ENCODE assay signal across 1 cellular context in the genomic region with DNA sequence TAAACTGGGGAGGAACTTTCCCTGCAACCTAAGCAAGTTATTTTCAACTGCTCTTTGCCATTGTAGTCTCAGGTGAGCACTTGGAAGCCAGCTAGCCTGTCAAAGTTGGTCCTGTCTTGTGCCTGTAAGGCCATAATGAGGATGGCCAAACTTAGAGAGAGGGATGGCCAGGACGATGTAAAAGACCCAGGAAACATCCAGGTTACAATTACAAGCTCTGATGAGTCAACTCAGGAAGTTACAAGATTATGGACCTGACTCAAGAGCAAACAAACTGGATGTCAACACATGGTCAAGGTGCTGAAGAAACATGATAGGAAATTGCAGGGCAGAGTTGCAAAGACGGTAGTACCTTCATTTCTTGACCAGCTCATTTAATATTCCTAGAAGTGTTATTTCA.
TF ChIP-seq lines count a peak whose summit lies in the region.

No MANE protein-coding gene starts in this region.

TF ChIP-seq in K562, 482 proteins besides CTCF, POLR2A, EP300 and RAD21 (continued from another document):
- TF ChIP-seq, protein P1, sequence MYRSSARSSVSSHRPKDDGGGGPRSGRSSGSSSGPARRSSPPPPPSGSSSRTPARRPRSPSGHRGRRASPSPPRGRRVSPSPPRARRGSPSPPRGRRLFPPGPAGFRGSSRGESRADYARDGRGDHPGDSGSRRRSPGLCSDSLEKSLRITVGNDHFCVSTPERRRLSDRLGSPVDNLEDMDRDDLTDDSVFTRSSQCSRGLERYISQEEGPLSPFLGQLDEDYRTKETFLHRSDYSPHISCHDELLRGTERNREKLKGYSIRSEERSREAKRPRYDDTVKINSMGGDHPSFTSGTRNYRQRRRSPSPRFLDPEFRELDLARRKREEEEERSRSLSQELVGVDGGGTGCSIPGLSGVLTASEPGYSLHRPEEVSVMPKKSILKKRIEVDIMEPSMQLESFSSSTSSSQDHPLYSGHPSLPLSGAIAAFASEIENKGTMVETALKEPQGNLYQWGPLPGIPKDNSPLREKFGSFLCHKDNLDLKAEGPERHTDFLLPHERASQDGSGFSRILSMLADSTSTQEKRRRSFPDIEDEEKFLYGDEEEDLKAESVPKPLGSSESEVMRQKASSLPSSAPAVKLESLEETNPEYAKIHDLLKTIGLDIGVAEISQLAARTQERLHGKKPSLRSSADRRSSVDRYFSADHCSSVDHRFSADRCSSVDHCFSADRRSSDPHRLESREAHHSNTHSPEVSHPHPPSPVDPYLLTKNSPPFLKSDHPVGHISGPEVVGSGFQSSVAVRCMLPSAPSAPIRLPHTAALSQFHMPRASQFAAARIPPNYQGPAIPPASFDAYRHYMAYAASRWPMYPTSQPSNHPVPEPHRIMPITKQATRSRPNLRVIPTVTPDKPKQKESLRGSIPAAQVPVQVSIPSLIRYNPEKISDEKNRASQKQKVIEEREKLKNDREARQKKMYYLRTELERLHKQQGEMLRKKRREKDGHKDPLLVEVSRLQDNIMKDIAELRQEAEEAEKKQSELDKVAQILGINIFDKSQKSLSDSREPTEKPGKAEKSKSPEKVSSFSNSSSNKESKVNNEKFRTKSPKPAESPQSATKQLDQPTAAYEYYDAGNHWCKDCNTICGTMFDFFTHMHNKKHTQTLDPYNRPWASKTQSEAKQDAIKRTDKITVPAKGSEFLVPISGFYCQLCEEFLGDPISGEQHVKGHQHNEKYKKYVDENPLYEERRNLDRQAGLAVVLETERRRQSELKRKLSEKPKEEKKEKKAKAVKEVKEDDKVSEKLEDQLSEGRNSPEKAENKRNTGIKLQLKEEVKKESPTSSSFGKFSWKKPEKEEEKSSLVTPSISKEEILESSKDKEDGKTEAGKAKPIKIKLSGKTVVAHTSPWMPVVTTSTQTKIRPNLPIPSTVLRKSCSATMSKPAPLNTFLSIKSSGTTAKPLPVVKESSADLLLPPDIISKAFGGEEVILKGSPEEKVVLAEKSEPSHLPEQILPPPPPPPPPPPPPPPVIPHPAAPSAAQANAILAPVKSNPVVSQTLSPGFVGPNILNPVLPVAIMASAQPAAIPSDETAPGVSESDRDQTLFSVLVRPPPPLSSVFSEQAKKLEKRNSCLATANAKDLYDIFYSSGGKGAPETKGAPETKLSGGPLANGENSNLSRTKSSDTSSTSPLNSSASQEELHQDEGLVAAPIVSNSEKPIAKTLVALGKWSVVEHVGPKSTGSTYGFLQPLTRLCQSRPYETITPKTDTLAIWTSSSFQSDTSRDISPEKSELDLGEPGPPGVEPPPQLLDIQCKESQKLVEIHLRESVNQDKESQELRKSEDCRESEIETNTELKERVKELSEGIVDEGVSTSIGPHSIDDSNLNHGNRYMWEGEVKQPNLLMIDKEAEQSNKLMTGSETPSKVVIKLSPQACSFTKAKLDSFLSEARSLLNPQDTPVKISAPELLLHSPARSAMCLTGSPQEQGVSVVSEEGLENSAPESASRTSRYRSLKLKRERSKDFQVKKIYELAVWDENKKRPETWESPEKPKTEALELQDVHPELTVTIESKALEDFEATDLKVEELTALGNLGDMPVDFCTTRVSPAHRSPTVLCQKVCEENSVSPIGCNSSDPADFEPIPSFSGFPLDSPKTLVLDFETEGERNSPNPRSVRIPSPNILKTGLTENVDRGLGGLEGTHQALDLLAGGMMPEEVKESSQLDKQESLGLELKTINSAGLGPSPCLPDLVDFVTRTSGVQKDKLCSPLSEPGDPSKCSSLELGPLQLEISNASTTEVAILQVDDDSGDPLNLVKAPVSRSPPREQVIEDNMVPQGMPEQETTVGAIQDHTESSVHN (IDR thresholded peaks at IDR 0.05; ENCODE audit: borderline replicate concordance in 1 of 2, low read depth in 1 of 2) = no peak
- no peak for TF ChIP-seq NEUROD1 (IDR thresholded peaks at IDR 0.05; ENCODE audit: borderline replicate concordance, low read depth, low read length, partially characterized antibody)
- TF ChIP-seq FOSL1 (tag; conservative IDR thresholded peaks at IDR 0.05) = peak; percentile 62
- TF ChIP-seq FOXK2 (conservative IDR thresholded peaks at IDR 0.05 in 1 of 2, IDR thresholded peaks at IDR 0.05 in 1 of 2; ENCODE audit: low read depth in 2 of 2) = peak in 1 of 2 experiments; percentile 27; a peak in 1 of 4 replicates
- no peak for TF ChIP-seq ZNF354B (CRISPR knock-in tag; IDR thresholded peaks at IDR 0.05)
- TF ChIP-seq E4F1 (CRISPR knock-in tag; IDR thresholded peaks at IDR 0.05; ENCODE audit: borderline replicate concordance) = no peak
- TF ChIP-seq IFI16 (CRISPR knock-in tag; IDR thresholded peaks at IDR 0.05) = no peak
- no peak for TF ChIP-seq POLR3G (IDR thresholded peaks at IDR 0.05; ENCODE audit: extremely low read depth, insufficient read length, insufficient replicate concordance)
- TF ChIP-seq CGGBP1 (CRISPR knock-in tag; IDR thresholded peaks at IDR 0.05) = no peak
- no peak for TF ChIP-seq ZBTB7A (IDR thresholded peaks at IDR 0.05; ENCODE audit: borderline replicate concordance, control insufficient read depth, low read depth, low read length)
- TF ChIP-seq ZNF277 (CRISPR knock-in tag; IDR thresholded peaks at IDR 0.05; ENCODE audit: borderline replicate concordance) = no peak
- TF ChIP-seq NFXL1 (CRISPR knock-in tag; IDR thresholded peaks at IDR 0.05) = no peak
- TF ChIP-seq, protein P2, sequence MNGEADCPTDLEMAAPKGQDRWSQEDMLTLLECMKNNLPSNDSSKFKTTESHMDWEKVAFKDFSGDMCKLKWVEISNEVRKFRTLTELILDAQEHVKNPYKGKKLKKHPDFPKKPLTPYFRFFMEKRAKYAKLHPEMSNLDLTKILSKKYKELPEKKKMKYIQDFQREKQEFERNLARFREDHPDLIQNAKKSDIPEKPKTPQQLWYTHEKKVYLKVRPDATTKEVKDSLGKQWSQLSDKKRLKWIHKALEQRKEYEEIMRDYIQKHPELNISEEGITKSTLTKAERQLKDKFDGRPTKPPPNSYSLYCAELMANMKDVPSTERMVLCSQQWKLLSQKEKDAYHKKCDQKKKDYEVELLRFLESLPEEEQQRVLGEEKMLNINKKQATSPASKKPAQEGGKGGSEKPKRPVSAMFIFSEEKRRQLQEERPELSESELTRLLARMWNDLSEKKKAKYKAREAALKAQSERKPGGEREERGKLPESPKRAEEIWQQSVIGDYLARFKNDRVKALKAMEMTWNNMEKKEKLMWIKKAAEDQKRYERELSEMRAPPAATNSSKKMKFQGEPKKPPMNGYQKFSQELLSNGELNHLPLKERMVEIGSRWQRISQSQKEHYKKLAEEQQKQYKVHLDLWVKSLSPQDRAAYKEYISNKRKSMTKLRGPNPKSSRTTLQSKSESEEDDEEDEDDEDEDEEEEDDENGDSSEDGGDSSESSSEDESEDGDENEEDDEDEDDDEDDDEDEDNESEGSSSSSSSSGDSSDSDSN (IDR thresholded peaks at IDR 0.05; ENCODE audit: borderline replicate concordance in 1 of 2, low read depth in 2 of 2, low read length in 2 of 2) = no peak
- no peak for TF ChIP-seq C11orf30 (IDR thresholded peaks at IDR 0.05; ENCODE audit: low read depth)
- TF ChIP-seq KDM2B (CRISPR knock-in tag; IDR thresholded peaks at IDR 0.05) = no peak
- no peak for TF ChIP-seq DMBX1 (CRISPR knock-in tag; IDR thresholded peaks at IDR 0.05; ENCODE audit: borderline replicate concordance)
